Comparison of ENCODE assay signal across 13 cellular contexts in genomic region chr2:102304711-102305591, GRCh38. TPM values are rescaled to one million over a fixed set of nuclear protein-coding genes. Genes with fewer than 3 reads are reported as not detected.
DNase-seq lines count a peak whose midpoint lies in the region; ATAC-seq and TF ChIP-seq lines count a peak whose summit lies in the region.
"Had no signal": no experiment of that assay in that cellular context is flagged by ENCODE, and none has a peak within 500 bp of the region (broad histone marks: within the 10 kb centered on the region; RNA-seq: fewer than 3 reads in every experiment).

No MANE protein-coding gene starts in this region.

- H3K27me3 Mint-ChIP-seq in CD4-positive, CD25-positive, alpha-beta regulatory T cell = peaks cover 4% of the 10 kb centered on the region
- H3K27me3 Mint-ChIP-seq in activated naive CD8-positive, alpha-beta T cell = no peaks in the 10 kb centered on the region

- H3K4me2 ChIP-seq in Loucy (ENCODE audit: low read depth, low read length, poor library complexity, severe bottlenecking) = peak overlapping the region; percentile 71

- H3K9ac ChIP-seq in Loucy (ENCODE audit: low read depth, low read length, poor library complexity, severe bottlenecking) = peak overlapping the region; percentile 69

- H3F3A ChIP-seq in Loucy (ENCODE audit: low read depth) = peaks cover 15% of the 10 kb centered on the region; the same call in 1 of the 2 replicates

- H3K9me2 ChIP-seq in Loucy (replicated peaks; ENCODE audit: low read depth, low read length) = no peaks in the 10 kb centered on the region

- H3K4me1 Mint-ChIP-seq in CD4-positive, CD25-positive, alpha-beta regulatory T cell = peaks cover 16 to 22% (median 21%) of the 10 kb centered on the region in 4 donors
- peaks cover 41% of the 10 kb centered on the region for H3K4me1 Mint-ChIP-seq in activated naive CD8-positive, alpha-beta T cell (ENCODE audit: low read depth)

- peak overlapping the region in 2 of 3 donors; percentile 18 to 82 for H3K27ac Mint-ChIP-seq in CD4-positive, CD25-positive, alpha-beta regulatory T cell
- peak overlapping the region; percentile 93 for H3K27ac Mint-ChIP-seq in activated naive CD8-positive, alpha-beta T cell

- no peaks in the 10 kb centered on the region for H4K20me1 ChIP-seq in Loucy (ENCODE audit: insufficient read depth, low read length, poor library complexity, severe bottlenecking)

- H3K36me3 ChIP-seq in CD4-positive, CD25-positive, alpha-beta regulatory T cell (ENCODE audit: control insufficient read depth, insufficient read depth, low read length) = no peaks in the 10 kb centered on the region
- H3K36me3 ChIP-seq in Loucy (ENCODE audit: insufficient read depth, low read length) (no peaks in the 10 kb centered on the region), tibial artery (no peaks in the 10 kb centered on the region)
- H3K36me3 ChIP-seq: SJCRH30 had no signal

- TF ChIP-seq CTCF in Loucy (conservative IDR thresholded peaks at IDR 0.05; ENCODE audit: low read length) (no peak), tibial artery (IDR thresholded peaks at IDR 0.05) (no peak)

- DNase-seq in CD4-positive, CD25-positive, alpha-beta regulatory T cell = peak in 1 of 3 donors; percentile 54
- peak; percentile 62 for DNase-seq in stimulated activated CD4-positive, alpha-beta T cell treated with anti-CD3 and anti-CD28 coated beads, Interleukin-15, amount 100 ng/mL, for 24 hours
- DNase-seq in tibial artery (no peak), NCI-H2227 treated with DMSO at 0.1 percent for 48 hours (lab: John Stamatoyannopoulos, UW) (no peak), occipital lobe (lab: John Stamatoyannopoulos, UW) (no peak)
- DNase-seq: body of pancreas, DMS153, SJCRH30 had no signal

- H3K27me3 ChIP-seq in CD4-positive, CD25-positive, alpha-beta regulatory T cell (ENCODE audit: control insufficient read depth, insufficient read depth, low read length) = peaks cover 3% of the 10 kb centered on the region
- H3K27me3 ChIP-seq in Loucy (ENCODE audit: insufficient read depth, low read length, poor library complexity, severe bottlenecking) (no peaks in the 10 kb centered on the region), tibial artery (peaks cover 0 to 2% of the 10 kb centered on the region in 2 donors)
- H3K27me3 ChIP-seq: body of pancreas, SJCRH30 had no signal

- H3K4me3 ChIP-seq in CD4-positive, CD25-positive, alpha-beta regulatory T cell (ENCODE audit: low read depth, low read length) = peak overlapping the region; percentile 52
- H3K4me3 ChIP-seq in Loucy (ENCODE audit: low read length, poor library complexity, severe bottlenecking) = peak overlapping the region; percentile 67
- no peak overlapping the region for H3K4me3 ChIP-seq in tibial artery
- H3K4me3 ChIP-seq: body of pancreas, SJCRH30 had no signal

- intact Hi-C loops in tibial artery (cut with DNase I; ENCODE audit: low total_unique reads) = no loop called here

- H3K4me1 ChIP-seq in CD4-positive, CD25-positive, alpha-beta regulatory T cell (ENCODE audit: control insufficient read depth, insufficient read depth, low read length, poor library complexity, severe bottlenecking) = peaks cover 6% of the 10 kb centered on the region
- H3K4me1 ChIP-seq in Loucy (ENCODE audit: insufficient read depth, low read length, poor library complexity, severe bottlenecking) (peaks cover 51% of the 10 kb centered on the region), tibial artery (no peaks in the 10 kb centered on the region)
- H3K4me1 ChIP-seq: body of pancreas, SJCRH30 had no signal

- H2AFZ ChIP-seq in Loucy (ENCODE audit: low read length) = peak overlapping the region; percentile 61

- peak overlapping the region; percentile 16 to 58 (median 26) for H3K4me3 Mint-ChIP-seq in CD4-positive, CD25-positive, alpha-beta regulatory T cell
- H3K4me3 Mint-ChIP-seq in activated naive CD8-positive, alpha-beta T cell = peak overlapping the region; percentile 39

- no peak overlapping the region for H3K27ac ChIP-seq in CD4-positive, CD25-positive, alpha-beta regulatory T cell (ENCODE audit: insufficient read depth, low read length, poor library complexity, severe bottlenecking)
- no peak overlapping the region for H3K27ac ChIP-seq in tibial artery
- H3K27ac ChIP-seq: body of pancreas, SJCRH30 had no signal

- no peak for ATAC-seq in CD4-positive, CD25-positive, alpha-beta regulatory T cell (ENCODE audit: low read depth in 2 of 2)
- ATAC-seq: body of pancreas, left lobe of liver had no signal

- H3K9me3 ChIP-seq in CD4-positive, CD25-positive, alpha-beta regulatory T cell (ENCODE audit: control insufficient read depth in 2 of 2, low read length in 2 of 2) = no peaks in the 10 kb centered on the region
- H3K9me3 ChIP-seq in Loucy (ENCODE audit: insufficient read depth, low read depth, low read length) = no peaks in the 10 kb centered on the region
- H3K9me3 ChIP-seq in tibial artery = no peaks in the 10 kb centered on the region
- H3K9me3 ChIP-seq: body of pancreas, SJCRH30 had no signal

- no peaks in the 10 kb centered on the region for H3K79me2 ChIP-seq in Loucy (ENCODE audit: insufficient read depth, low read length)

- no peaks in the 10 kb centered on the region for H3K36me3 Mint-ChIP-seq in CD4-positive, CD25-positive, alpha-beta regulatory T cell
- H3K36me3 Mint-ChIP-seq in activated naive CD8-positive, alpha-beta T cell = peaks cover 3% of the 10 kb centered on the region

- no peaks in the 10 kb centered on the region for H3K9me3 Mint-ChIP-seq in CD4-positive, CD25-positive, alpha-beta regulatory T cell
- H3K9me3 Mint-ChIP-seq in activated naive CD8-positive, alpha-beta T cell (ENCODE audit: low read depth) = no peaks in the 10 kb centered on the region

RNA-seq across cellular contexts. Expression of gene IL1RL1, which starts 6.4 kb away (rescaled TPM):
- 0.89 TPM for total RNA-seq in CD4-positive, CD25-positive, alpha-beta regulatory T cell
- polyA plus RNA-seq in CD4-positive, CD25-positive, alpha-beta regulatory T cell = not detected
- total RNA-seq in occipital lobe = not detected
- total RNA-seq: HT-29, SJCRH30 had no signal
- polyA plus RNA-seq: BJ had no signal

RNA-seq across cellular contexts. Expression of gene IL18R1, which starts 50.6 kb away (rescaled TPM):
- 19.9 TPM for total RNA-seq in CD4-positive, CD25-positive, alpha-beta regulatory T cell
- polyA plus RNA-seq in CD4-positive, CD25-positive, alpha-beta regulatory T cell = 10 to 100 TPM in 2 of 4 donors, 1 to 10 TPM in 2; 6.9 to 12.5 (median 10.0) TPM
- total RNA-seq in occipital lobe = under 0.01 TPM
- total RNA-seq: HT-29, SJCRH30 had no signal
- polyA plus RNA-seq: BJ had no signal

Comparison
In these comparisons a context has a peak if more than half of its experiments do, and no peak if none do; other contexts are left out.
1. H3K4me3 ChIP-seq: peak in CD4-positive, CD25-positive, alpha-beta regulatory T cell (single experiment) and Loucy (single experiment); none in tibial artery (0 of 2).
2. RNA of gene IL18R1, which starts 50.6 kb away (total RNA-seq): 19.9 TPM in CD4-positive, CD25-positive, alpha-beta regulatory T cell (single experiment); under 0.01 TPM in occipital lobe (single experiment); every median in the first group is over 10 times any median in the second.